ENCODE assay signal across 1 cellular context in the genomic region with DNA sequence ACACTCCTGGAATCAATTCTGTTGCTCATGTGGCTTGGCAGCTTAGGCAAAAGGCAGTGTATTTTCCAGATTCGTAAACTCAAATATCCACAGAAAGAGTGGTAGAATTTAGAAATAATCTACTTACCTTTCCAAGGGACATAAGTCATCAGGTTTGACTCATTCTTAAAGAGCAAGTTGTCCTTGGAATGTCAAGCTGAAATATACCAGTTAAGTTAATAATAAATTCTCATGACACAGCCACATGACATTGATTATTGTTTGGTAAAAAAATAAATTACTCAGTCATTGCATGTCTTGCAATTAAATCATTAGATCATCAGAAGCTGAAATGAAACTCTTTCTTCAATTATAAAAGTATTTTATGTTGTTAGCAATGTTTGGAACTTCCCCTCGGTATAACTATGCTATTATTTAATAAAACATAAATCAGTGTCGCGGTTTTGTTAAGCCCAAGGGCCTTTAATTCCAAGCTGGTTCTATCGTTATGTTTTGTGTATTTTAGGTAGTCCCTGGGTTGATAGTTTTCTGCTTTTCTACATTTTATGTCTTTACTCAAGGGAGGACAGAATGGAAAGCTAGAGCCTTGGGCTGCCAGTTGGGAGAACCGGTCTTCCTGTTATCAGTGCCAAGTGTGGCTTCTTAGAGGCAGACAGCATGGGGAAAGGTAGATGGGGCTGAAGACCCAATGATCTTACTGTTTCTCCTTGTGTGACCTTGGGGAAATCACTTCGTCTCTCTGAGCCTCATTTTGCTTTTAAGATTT.
TF ChIP-seq lines count a peak whose summit lies in the region.

No MANE protein-coding gene starts in this region.

TF ChIP-seq in GM23338, 12 proteins besides CTCF, POLR2A, EP300 and RAD21 (continued from another document):
- TF ChIP-seq, protein P1, sequence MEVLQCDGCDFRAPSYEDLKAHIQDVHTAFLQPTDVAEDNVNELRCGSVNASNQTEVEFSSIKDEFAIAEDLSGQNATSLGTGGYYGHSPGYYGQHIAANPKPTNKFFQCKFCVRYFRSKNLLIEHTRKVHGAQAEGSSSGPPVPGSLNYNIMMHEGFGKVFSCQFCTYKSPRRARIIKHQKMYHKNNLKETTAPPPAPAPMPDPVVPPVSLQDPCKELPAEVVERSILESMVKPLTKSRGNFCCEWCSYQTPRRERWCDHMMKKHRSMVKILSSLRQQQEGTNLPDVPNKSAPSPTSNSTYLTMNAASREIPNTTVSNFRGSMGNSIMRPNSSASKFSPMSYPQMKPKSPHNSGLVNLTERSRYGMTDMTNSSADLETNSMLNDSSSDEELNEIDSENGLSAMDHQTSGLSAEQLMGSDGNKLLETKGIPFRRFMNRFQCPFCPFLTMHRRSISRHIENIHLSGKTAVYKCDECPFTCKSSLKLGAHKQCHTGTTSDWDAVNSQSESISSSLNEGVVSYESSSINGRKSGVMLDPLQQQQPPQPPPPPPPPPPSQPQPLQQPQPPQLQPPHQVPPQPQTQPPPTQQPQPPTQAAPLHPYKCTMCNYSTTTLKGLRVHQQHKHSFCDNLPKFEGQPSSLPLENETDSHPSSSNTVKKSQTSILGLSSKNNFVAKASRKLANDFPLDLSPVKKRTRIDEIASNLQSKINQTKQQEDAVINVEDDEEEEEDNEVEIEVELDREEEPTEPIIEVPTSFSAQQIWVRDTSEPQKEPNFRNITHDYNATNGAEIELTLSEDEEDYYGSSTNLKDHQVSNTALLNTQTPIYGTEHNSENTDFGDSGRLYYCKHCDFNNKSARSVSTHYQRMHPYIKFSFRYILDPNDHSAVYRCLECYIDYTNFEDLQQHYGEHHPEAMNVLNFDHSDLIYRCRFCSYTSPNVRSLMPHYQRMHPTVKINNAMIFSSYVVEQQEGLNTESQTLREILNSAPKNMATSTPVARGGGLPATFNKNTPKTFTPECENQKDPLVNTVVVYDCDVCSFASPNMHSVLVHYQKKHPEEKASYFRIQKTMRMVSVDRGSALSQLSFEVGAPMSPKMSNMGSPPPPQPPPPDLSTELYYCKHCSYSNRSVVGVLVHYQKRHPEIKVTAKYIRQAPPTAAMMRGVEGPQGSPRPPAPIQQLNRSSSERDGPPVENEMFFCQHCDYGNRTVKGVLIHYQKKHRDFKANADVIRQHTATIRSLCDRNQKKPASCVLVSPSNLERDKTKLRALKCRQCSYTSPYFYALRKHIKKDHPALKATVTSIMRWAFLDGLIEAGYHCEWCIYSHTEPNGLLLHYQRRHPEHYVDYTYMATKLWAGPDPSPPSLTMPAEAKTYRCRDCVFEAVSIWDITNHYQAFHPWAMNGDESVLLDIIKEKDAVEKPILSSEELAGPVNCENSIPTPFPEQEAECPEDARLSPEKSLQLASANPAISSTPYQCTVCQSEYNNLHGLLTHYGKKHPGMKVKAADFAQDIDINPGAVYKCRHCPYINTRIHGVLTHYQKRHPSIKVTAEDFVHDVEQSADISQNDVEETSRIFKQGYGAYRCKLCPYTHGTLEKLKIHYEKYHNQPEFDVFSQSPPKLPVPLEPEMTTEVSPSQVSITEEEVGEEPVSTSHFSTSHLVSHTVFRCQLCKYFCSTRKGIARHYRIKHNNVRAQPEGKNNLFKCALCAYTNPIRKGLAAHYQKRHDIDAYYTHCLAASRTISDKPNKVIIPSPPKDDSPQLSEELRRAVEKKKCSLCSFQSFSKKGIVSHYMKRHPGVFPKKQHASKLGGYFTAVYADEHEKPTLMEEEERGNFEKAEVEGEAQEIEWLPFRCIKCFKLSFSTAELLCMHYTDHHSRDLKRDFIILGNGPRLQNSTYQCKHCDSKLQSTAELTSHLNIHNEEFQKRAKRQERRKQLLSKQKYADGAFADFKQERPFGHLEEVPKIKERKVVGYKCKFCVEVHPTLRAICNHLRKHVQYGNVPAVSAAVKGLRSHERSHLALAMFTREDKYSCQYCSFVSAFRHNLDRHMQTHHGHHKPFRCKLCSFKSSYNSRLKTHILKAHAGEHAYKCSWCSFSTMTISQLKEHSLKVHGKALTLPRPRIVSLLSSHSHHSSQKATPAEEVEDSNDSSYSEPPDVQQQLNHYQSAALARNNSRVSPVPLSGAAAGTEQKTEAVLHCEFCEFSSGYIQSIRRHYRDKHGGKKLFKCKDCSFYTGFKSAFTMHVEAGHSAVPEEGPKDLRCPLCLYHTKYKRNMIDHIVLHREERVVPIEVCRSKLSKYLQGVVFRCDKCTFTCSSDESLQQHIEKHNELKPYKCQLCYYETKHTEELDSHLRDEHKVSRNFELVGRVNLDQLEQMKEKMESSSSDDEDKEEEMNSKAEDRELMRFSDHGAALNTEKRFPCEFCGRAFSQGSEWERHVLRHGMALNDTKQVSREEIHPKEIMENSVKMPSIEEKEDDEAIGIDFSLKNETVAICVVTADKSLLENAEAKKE (CRISPR knock-in tag; IDR thresholded peaks at IDR 0.05), result no peak
- TF ChIP-seq ZNF331 (CRISPR knock-in tag; IDR thresholded peaks at IDR 0.05; ENCODE audit: low read depth), result no peak
- TF ChIP-seq CREB1 (CRISPR knock-in tag; IDR thresholded peaks at IDR 0.05; ENCODE audit: low read depth), result no peak
- TF ChIP-seq STAT1 (IDR thresholded peaks at IDR 0.05; ENCODE audit: unreplicated experiment), result no peak
- TF ChIP-seq JUNB (IDR thresholded peaks at IDR 0.05; ENCODE audit: unreplicated experiment), result no peak
- TF ChIP-seq ZNF114 (CRISPR knock-in tag; IDR thresholded peaks at IDR 0.05), result no peak
- TF ChIP-seq NANOG (IDR thresholded peaks at IDR 0.05; ENCODE audit: borderline replicate concordance), result no peak
- no peak for TF ChIP-seq EZH2phosphoT487 (IDR thresholded peaks at IDR 0.05; ENCODE audit: unreplicated experiment)
- no peak for TF ChIP-seq POLR2AphosphoS5 (IDR thresholded peaks at IDR 0.05; ENCODE audit: low read depth)
